Comparison of ENCODE assay signal across 19 cellular contexts in the genomic region with DNA sequence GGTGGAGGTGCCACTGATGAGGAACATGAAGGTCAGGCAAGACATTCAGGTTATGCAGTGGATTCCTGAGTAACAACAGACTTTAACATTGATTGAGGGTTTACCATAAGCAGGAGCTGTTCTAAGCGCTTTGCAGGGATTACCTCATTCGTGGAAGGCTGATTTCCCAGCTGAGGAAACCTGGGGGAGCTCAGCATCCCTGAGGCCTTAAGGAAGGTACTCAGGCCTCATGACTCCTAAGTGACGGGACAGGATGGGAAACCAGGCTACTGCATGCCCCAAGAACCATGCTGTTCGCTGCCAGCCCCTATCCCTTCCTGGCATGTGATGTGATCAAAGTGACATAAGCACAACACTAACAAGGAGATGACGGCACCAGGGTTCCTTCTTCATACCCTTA.
DNase-seq lines count a peak whose midpoint lies in the region; ATAC-seq, FAIRE-seq and TF ChIP-seq lines count a peak whose summit lies in the region.
"Had no signal": no experiment of that assay in that cellular context is flagged by ENCODE, and none has a peak within 500 bp of the region (broad histone marks: within the 10 kb centered on the region; RNA-seq: fewer than 3 reads in every experiment).

No MANE protein-coding gene starts in this region.

- ATAC-seq in pancreas: peak; percentile 9 to 31 (median 16)
- ATAC-seq: CD8-positive, alpha-beta T cell; HepG2 had no signal

- no peak for FAIRE-seq in pancreas (lab: Jason Lieb, UNC)
- FAIRE-seq: GM12892, GM18507, H54, HepG2 had no signal

- DNase-seq in WERI-Rb-1 (peak; percentile 85), pancreas (peak in 1 of 6 donors; percentile 48), NCI-H2196 (lab: John Stamatoyannopoulos, UW; ENCODE audit: unreplicated experiment) (no peak), OCI-M1 (lab: John Stamatoyannopoulos, UW) (no peak), NCI-H526 (lab: John Stamatoyannopoulos, UW) (no peak)
- DNase-seq: Calu3; CD8-positive, alpha-beta T cell; DMS 273 treated with DMSO at 0.1 percent for 48 hours; DMS79; GDM1; GM23248; HCEC 1CT; HFFc6 had no signal

- CTCF ChIA-PET in HEK293 (lab: Yijun Ruan, JAX): no interaction called here

- 55 to 72% methylated on average over 5 of the region's 5 CpGs for WGBS in pancreas, 2 donors

- TF ChIP-seq CTCF in HEK293 (tag by site-specific recombination; IDR thresholded peaks at IDR 0.05) (no peak), WERI-Rb-1 (IDR thresholded peaks at IDR 0.05; ENCODE audit: low read depth, low read length) (no peak), pancreas (IDR thresholded peaks at IDR 0.05) (no peak)

- intact Hi-C loops in pancreas (cut with DNase I): loop anchor here in 1 of 3 donors (10.0 kb wide), 1 partner anchor 114 kb away; no protein-coding TSS in a partner anchor

- H3K4me1 ChIP-seq in HEK293 (ENCODE audit: control insufficient read depth, insufficient read depth, low read length) (no peaks in the 10 kb centered on the region; the same call in 1 of the 2 replicates), pancreas (peaks cover 8 to 45% (median 42%) of the 10 kb centered on the region in 3 donors)

- no peaks in the 10 kb centered on the region for H3K27me3 ChIP-seq in WERI-Rb-1 (ENCODE audit: insufficient read depth, low read depth, severe bottlenecking)
- no peaks in the 10 kb centered on the region for H3K27me3 ChIP-seq in pancreas

- H3K36me3 ChIP-seq in HEK293 (ENCODE audit: control insufficient read depth in 2 of 2, insufficient read depth in 1 of 2, low read length in 2 of 2): no peaks in the 10 kb centered on the region
- H3K36me3 ChIP-seq in WERI-Rb-1: no peaks in the 10 kb centered on the region
- no peaks in the 10 kb centered on the region for H3K36me3 ChIP-seq in pancreas
- H3K36me3 ChIP-seq: BLaER1 treated with 17β-estradiol and CSF1 and Interleukin-3, amounts not matched to agents 10 nM and 100 nM had no signal

- H3K4me3 ChIP-seq in HEK293 (ENCODE audit: low read depth, low read length): no peak overlapping the region
- H3K4me3 ChIP-seq in WERI-Rb-1 (ENCODE audit: low read depth, low read length): peak overlapping the region; percentile 1
- no peak overlapping the region for H3K4me3 ChIP-seq in pancreas
- H3K4me3 ChIP-seq: BLaER1 treated with 17β-estradiol and CSF1 and Interleukin-3, amounts not matched to agents 10 nM and 100 nM; GM23248 had no signal

- H3K9me3 ChIP-seq in HEK293 (ENCODE audit: control insufficient read depth, insufficient read depth, low read depth, low read length) (no peaks in the 10 kb centered on the region), WERI-Rb-1 (ENCODE audit: severe bottlenecking) (no peaks in the 10 kb centered on the region), pancreas (no peaks in the 10 kb centered on the region)
- H3K9me3 ChIP-seq: BLaER1 treated with 17β-estradiol and CSF1 and Interleukin-3, amounts not matched to agents 10 nM and 100 nM had no signal

- no peak overlapping the region for H3K27ac ChIP-seq in HEK293 (ENCODE audit: extremely low read depth, low read depth, low read length)
- peak overlapping the region; percentile 81 for H3K27ac ChIP-seq in WERI-Rb-1
- H3K27ac ChIP-seq in pancreas: peak overlapping the region in 2 of 4 donors; percentile 76
- H3K27ac ChIP-seq: BLaER1 treated with 17β-estradiol and CSF1 and Interleukin-3, amounts not matched to agents 10 nM and 100 nM; GM23248 had no signal

- POLR2A ChIA-PET in HEK293 (lab: Yijun Ruan, JAX): no interaction called here

TF ChIP-seq in HEK293, 187 proteins besides CTCF, POLR2A, EP300 and RAD21:
- no peak for TF ChIP-seq GFI1B (tag by site-specific recombination; IDR thresholded peaks at IDR 0.05)
- peak; percentile 69 for TF ChIP-seq ZNF10 (tag by site-specific recombination; IDR thresholded peaks at IDR 0.05)
- no peak for TF ChIP-seq ZNF623 (tag by site-specific recombination; IDR thresholded peaks at IDR 0.05)
- TF ChIP-seq ZNF518A (tag by site-specific recombination; conservative IDR thresholded peaks at IDR 0.05; ENCODE audit: low read depth): no peak
